Comparison of ENCODE assay signal across 18 cellular contexts in the genomic region with DNA sequence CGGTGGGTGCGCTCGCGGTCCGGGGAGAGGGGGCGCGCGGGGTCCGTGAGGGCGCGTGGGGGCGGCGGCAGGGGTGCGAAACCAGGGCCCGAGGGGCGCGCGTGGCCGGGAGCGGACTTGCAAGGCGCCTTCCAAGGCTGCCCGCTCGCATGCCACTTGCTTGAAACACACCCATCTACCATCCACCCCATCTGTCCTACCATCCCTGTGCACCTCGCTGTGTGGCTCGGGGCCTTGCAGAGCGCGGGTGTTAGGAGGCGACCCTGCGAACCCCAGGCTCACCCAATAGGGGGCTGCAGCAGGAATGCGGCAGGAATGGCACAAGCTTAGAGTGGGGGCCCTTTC. TPM values are rescaled to one million over a fixed set of nuclear protein-coding genes. Genes with fewer than 3 reads are reported as not detected.
DNase-seq lines count a peak whose midpoint lies in the region; ATAC-seq and TF ChIP-seq lines count a peak whose summit lies in the region.
"Had no signal": no experiment of that assay in that cellular context is flagged by ENCODE, and none has a peak within 500 bp of the region (broad histone marks: within the 10 kb centered on the region; RNA-seq: fewer than 3 reads in every experiment).

No MANE protein-coding gene starts in this region.

- H3K4me3 ChIP-seq in HUES6 (ENCODE audit: low read depth, low read length) (peak overlapping the region; percentile 20), ectodermal cell (ENCODE audit: insufficient read depth, low read depth, low read length) (peak overlapping the region; percentile 47), lower lobe of right lung (peak overlapping the region; percentile 36), sigmoid colon (peak overlapping the region in 3 of 4 donors; percentile 29 to 46 (median 43))
- H3K4me3 ChIP-seq: lung, MG63 had no signal

- in situ Hi-C loops in GM13976 (cut with MboI; ENCODE audit: low sequenced_read_pairs, unreplicated experiment), result no loop called here

- WGBS in ectodermal cell, 2 experiments, result 7 to 8% methylated on average over 30 of the region's 30 CpGs
- 11 to 25% methylated on average over 30 of the region's 30 CpGs for WGBS in sigmoid colon, 2 donors

- peaks cover 40% of the 10 kb centered on the region for H3K27me3 ChIP-seq in HUES6 (ENCODE audit: control insufficient read depth, insufficient read depth, low read length)
- peaks cover 33% of the 10 kb centered on the region for H3K27me3 ChIP-seq in ectodermal cell (ENCODE audit: control insufficient read depth, insufficient read depth, low read length, poor library complexity, severe bottlenecking)
- H3K27me3 ChIP-seq in lower lobe of right lung (ENCODE audit: low read depth), result peaks cover 21% of the 10 kb centered on the region
- peaks cover 0 to 9% (median 0%) of the 10 kb centered on the region in 3 donors for H3K27me3 ChIP-seq in sigmoid colon

- ATAC-seq in lower lobe of right lung, result peak in 1 of 2 donors; percentile 16
- ATAC-seq in GM21723 (IDR thresholded peaks at IDR 0.05; ENCODE audit: unreplicated experiment), result no peak
- no peak for ATAC-seq in activated CD4-positive, alpha-beta T cell treated with anti-CD3 and anti-CD28 coated beads for 36 hours
- ATAC-seq: activated CD8-positive, alpha-beta T cell treated with anti-CD3 and anti-CD28 coated beads for 36 hours had no signal

- CTCF ChIA-PET in activated CD4-positive, alpha-beta T cell treated with anti-CD3 and anti-CD28 coated beads for 36 hours (lab: Charles Lee), result interaction anchor here (0.6 kb wide), 1 partner anchor 83 kb away, joined by 3 read pairs; no protein-coding TSS in a partner anchor

- no peak overlapping the region for H3K9ac ChIP-seq in HUES6 (ENCODE audit: low read length)

- H3K9me3 ChIP-seq in HUES6 (ENCODE audit: control insufficient read depth, insufficient read depth, low read depth, low read length) (no peaks in the 10 kb centered on the region), ectodermal cell (ENCODE audit: control insufficient read depth, low read length) (no peaks in the 10 kb centered on the region), lower lobe of right lung (no peaks in the 10 kb centered on the region), sigmoid colon (no peaks in the 10 kb centered on the region)
- H3K9me3 ChIP-seq: MG63 had no signal

- TF ChIP-seq CTCF in lower lobe of right lung (IDR thresholded peaks at IDR 0.05), result no peak
- no peak for TF ChIP-seq CTCF in sigmoid colon (IDR thresholded peaks at IDR 0.05)
- TF ChIP-seq CTCF in GM13976 (IDR thresholded peaks at IDR 0.05; ENCODE audit: borderline replicate concordance, control extremely low read depth, extremely low read depth, insufficient read depth, missing control alignments), result no peak

- DNase-seq in lower lobe of right lung (no peak), sigmoid colon (no peak), GM13976 (ENCODE audit: low spot score) (no peak)
- DNase-seq in activated CD4-positive, alpha-beta T cell treated with anti-CD3 and anti-CD28 coated beads, Interleukin-2, amount 50 U/mL, for 1 hour, result no peak
- DNase-seq in activated CD4-positive, alpha-beta T cell treated with anti-CD3 and anti-CD28 coated beads for 36 hours, result no peak
- DNase-seq: activated CD8-positive, alpha-beta T cell treated with anti-CD3 and anti-CD28 coated beads for 36 hours; activated gamma-delta T cell; MG63; NK-92 treated with Interleukin-12 subunit alpha and Interleukin-12 subunit beta, amount 100 ng/mL, for 24 hours; SIG-M5; T1000 had no signal

- POLR2A ChIA-PET in activated CD4-positive, alpha-beta T cell treated with anti-CD3 and anti-CD28 coated beads for 36 hours (lab: Charles Lee), result no interaction called here

- H3K27ac Mint-ChIP-seq in activated CD4-positive, alpha-beta T cell treated with anti-CD3 and anti-CD28 coated beads for 36 hours, result no peak overlapping the region
- H3K27ac Mint-ChIP-seq: activated CD8-positive, alpha-beta T cell treated with anti-CD3 and anti-CD28 coated beads for 36 hours had no signal

- H3K4me1 ChIP-seq in HUES6 (ENCODE audit: control insufficient read depth, insufficient read depth, low read length) (peaks cover 4% of the 10 kb centered on the region; the same call in 1 of the 2 replicates), ectodermal cell (ENCODE audit: control insufficient read depth, insufficient read depth, low read length) (peaks cover 11% of the 10 kb centered on the region), lower lobe of right lung (peaks cover 10% of the 10 kb centered on the region), sigmoid colon (peaks cover 0 to 18% (median 13%) of the 10 kb centered on the region in 4 donors)

- no peaks in the 10 kb centered on the region for H3K36me3 Mint-ChIP-seq in activated CD4-positive, alpha-beta T cell treated with anti-CD3 and anti-CD28 coated beads for 36 hours (ENCODE audit: low read depth)

- TF ChIP-seq POLR2A in sigmoid colon (IDR thresholded peaks at IDR 0.05), result no peak

- H3K9me3 Mint-ChIP-seq in activated CD4-positive, alpha-beta T cell treated with anti-CD3 and anti-CD28 coated beads for 36 hours (ENCODE audit: low read depth), result no peaks in the 10 kb centered on the region
- H3K9me3 Mint-ChIP-seq: activated CD8-positive, alpha-beta T cell treated with anti-CD3 and anti-CD28 coated beads for 36 hours had no signal

- no peaks in the 10 kb centered on the region for H3K4me1 Mint-ChIP-seq in activated CD4-positive, alpha-beta T cell treated with anti-CD3 and anti-CD28 coated beads for 36 hours

- H3K4me3 Mint-ChIP-seq in activated CD4-positive, alpha-beta T cell treated with anti-CD3 and anti-CD28 coated beads for 36 hours, result no peak overlapping the region
- H3K4me3 Mint-ChIP-seq: activated CD8-positive, alpha-beta T cell treated with anti-CD3 and anti-CD28 coated beads for 36 hours had no signal

- H3K27ac ChIP-seq in HUES6 (ENCODE audit: low read depth, low read length), result no peak overlapping the region
- H3K27ac ChIP-seq in ectodermal cell (ENCODE audit: insufficient read depth, low read depth, low read length, poor library complexity, severe bottlenecking), result no peak overlapping the region
- H3K27ac ChIP-seq in lower lobe of right lung, result no peak overlapping the region
- H3K27ac ChIP-seq in sigmoid colon, result peak overlapping the region in 2 of 4 donors; percentile 1 to 43
- H3K27ac ChIP-seq: brain microvascular endothelial cell, C4-2B had no signal

- peaks cover 42% of the 10 kb centered on the region for H3K27me3 Mint-ChIP-seq in activated CD4-positive, alpha-beta T cell treated with anti-CD3 and anti-CD28 coated beads for 36 hours

- H3K36me3 ChIP-seq in HUES6 (ENCODE audit: control insufficient read depth, insufficient read depth, low read length) (no peaks in the 10 kb centered on the region), ectodermal cell (ENCODE audit: control insufficient read depth, insufficient read depth, low read length) (no peaks in the 10 kb centered on the region), lower lobe of right lung (no peaks in the 10 kb centered on the region), sigmoid colon (no peaks in the 10 kb centered on the region)
- H3K36me3 ChIP-seq: brain microvascular endothelial cell, MG63 had no signal

- intact Hi-C loops in lower lobe of right lung (cut with DNase I), result loop anchor here (10.0 kb wide), 1 partner anchor 150 kb away; no protein-coding TSS in a partner anchor
- intact Hi-C loops in sigmoid colon (cut with DNase I), result no loop called here
- intact Hi-C loops in activated CD4-positive, alpha-beta T cell treated with anti-CD3 and anti-CD28 coated beads for 36 hours (cut with DNase I, micrococcal nuclease), result no loop called here

- no peak for TF ChIP-seq EP300 in sigmoid colon (IDR thresholded peaks at IDR 0.05)

RNA-seq across cellular contexts. Expression of a gene that starts 0.2 kb away (rescaled TPM):
- 2.5 TPM for polyA plus RNA-seq in ectodermal cell (2013, experiment 1 of 4)
- 3.1 TPM for polyA plus RNA-seq in ectodermal cell (2013, experiment 2 of 4)
- polyA plus RNA-seq in ectodermal cell (2013, experiment 3 of 4), result 4.6 TPM
- polyA plus RNA-seq in ectodermal cell (2013, experiment 4 of 4), result 4.6 TPM
- total RNA-seq in lower lobe of right lung (21.5 TPM), sigmoid colon (not detected)
- not detected for polyA plus RNA-seq in sigmoid colon
- total RNA-seq in activated CD4-positive, alpha-beta T cell treated with anti-CD3 and anti-CD28 coated beads for 36 hours, result not detected
- total RNA-seq: activated CD8-positive, alpha-beta T cell treated with anti-CD3 and anti-CD28 coated beads for 36 hours; osteocyte had no signal

RNA-seq across cellular contexts. Expression of a gene that starts 37.7 kb away (rescaled TPM):
- polyA plus RNA-seq in ectodermal cell (2013, experiment 1 of 4), result 2.9 TPM
- polyA plus RNA-seq in ectodermal cell (2013, experiment 2 of 4), result 3.7 TPM
- polyA plus RNA-seq in ectodermal cell (2013, experiment 3 of 4), result 2.2 TPM
- polyA plus RNA-seq in ectodermal cell (2013, experiment 4 of 4), result 2.5 TPM
- total RNA-seq in lower lobe of right lung (40.1 TPM), sigmoid colon (10 to 100 TPM; 21.9 to 50.2 (median 35.2) TPM)
- polyA plus RNA-seq in sigmoid colon, result 1 to 10 TPM in 2 of 3 donors, under 1 TPM in 1; 0.69 to 5.4 (median 4.2) TPM
- total RNA-seq in activated CD4-positive, alpha-beta T cell treated with anti-CD3 and anti-CD28 coated beads for 36 hours, result under 1 TPM; 0.32 to 0.53 TPM

Comparison
In these comparisons a context has a peak if more than half of its experiments do, and no peak if none do; other contexts are left out.
1. RNA of a gene that starts 0.2 kb away (total RNA-seq): 21.5 TPM in lower lobe of right lung (single experiment); not detected in sigmoid colon and not detected in activated CD4-positive, alpha-beta T cell treated with anti-CD3 and anti-CD28 coated beads for 36 hours; every median in the first group is over 10 times any median in the second.
2. RNA of a gene that starts 37.7 kb away (total RNA-seq): 21.9 to 50.2 TPM in sigmoid colon and 40.1 TPM in lower lobe of right lung (single experiment); 0.32 to 0.53 TPM in activated CD4-positive, alpha-beta T cell treated with anti-CD3 and anti-CD28 coated beads for 36 hours; every median in the first group is over 10 times any median in the second.
3. Peak in every context shown above with its lines, with median percentiles within 50 percentile points of each other: H3K4me3 ChIP-seq.